Comparison of ENCODE assay signal across 8 cellular contexts in the genomic region with DNA sequence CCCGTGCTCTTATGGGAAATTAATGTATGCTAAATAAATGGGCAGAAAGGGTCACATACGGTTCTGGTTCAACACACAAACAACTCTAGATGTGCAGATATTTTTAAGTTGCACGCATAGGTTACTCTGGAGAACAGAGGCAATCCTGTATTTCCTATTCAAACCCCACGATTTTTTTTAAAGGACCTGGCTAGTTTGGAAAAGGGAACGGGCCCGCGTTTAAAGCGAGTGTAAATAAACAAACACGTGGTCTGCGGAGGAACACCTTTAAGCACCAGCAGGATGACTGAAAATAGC. TPM values are rescaled to one million over a fixed set of nuclear protein-coding genes. Genes with fewer than 3 reads are reported as not detected.
A peak's percentile ranks its signal among the peaks of the same experiment; 100 is the strongest.
DNase-seq lines count a peak whose midpoint lies in the region; ATAC-seq and TF ChIP-seq lines count a peak whose summit lies in the region.

No MANE protein-coding gene starts in this region.

- intact Hi-C loops in gastrocnemius medialis (cut with DNase I; ENCODE audit: low total_unique reads), result loop anchor here (5.0 kb wide), 1 partner anchor 479 kb away; a partner anchor contains a TSS

- H3K9ac ChIP-seq in SK-N-MC (ENCODE audit: insufficient read length), result peak overlapping the region; percentile 95

- peaks cover 29% of the 10 kb centered on the region for H3K36me3 ChIP-seq in SK-N-MC (ENCODE audit: insufficient read depth, low read length)
- H3K36me3 ChIP-seq in gastrocnemius medialis, result peaks cover 0 to 41% of the 10 kb centered on the region in 2 donors

- in situ Hi-C loops in gastrocnemius medialis (cut with MboI; ENCODE audit: low sequenced_read_pairs in 4 of 4), result loop anchor here (25.0 kb wide), 3 partner anchors 706 to 1294 kb away; a partner anchor contains a TSS

- no peaks in the 10 kb centered on the region for H3K9me3 ChIP-seq in SK-N-MC (ENCODE audit: low read depth, low read length)
- no peaks in the 10 kb centered on the region for H3K9me3 ChIP-seq in gastrocnemius medialis

- no peak for TF ChIP-seq CTCF in fibroblast of the aortic adventitia (IDR thresholded peaks at IDR 0.05; ENCODE audit: insufficient read depth, low read length)
- no peak for TF ChIP-seq CTCF in gastrocnemius medialis (IDR thresholded peaks at IDR 0.05 in 4 of 5, conservative IDR thresholded peaks at IDR 0.05 in 1 of 5)

- DNase-seq in SK-N-MC (ENCODE audit: low read depth, low spot score) (no peak), fibroblast of the aortic adventitia (ENCODE audit: low read depth) (peak; percentile 1), gastrocnemius medialis (no peak), COLO668 (lab: John Stamatoyannopoulos, UW; ENCODE audit: unreplicated experiment) (no peak)
- DNase-seq in stimulated activated CD8-positive, alpha-beta memory T cell treated with anti-CD3 and anti-CD28 coated beads, Interleukin-4, amount 100 ng/mL, for 48 hours, result no peak
- DNase-seq in activated CD4-positive, alpha-beta T cell treated with anti-CD3 and anti-CD28 coated beads for 4 hours, result no peak

- H3K27me3 ChIP-seq in gastrocnemius medialis, result no peaks in the 10 kb centered on the region

- peak overlapping the region; percentile 90 for H3K4me3 ChIP-seq in SK-N-MC
- peak overlapping the region; percentile 87 for H3K4me3 ChIP-seq in fibroblast of the aortic adventitia (ENCODE audit: low read depth, low read length)
- peak overlapping the region; percentile 80 to 94 (median 86) for H3K4me3 ChIP-seq in gastrocnemius medialis

- peaks cover 24 to 27% of the 10 kb centered on the region in 2 donors for H3K4me1 ChIP-seq in gastrocnemius medialis

- TF ChIP-seq POLR2A in gastrocnemius medialis (IDR thresholded peaks at IDR 0.05), result no peak

- ATAC-seq in GM18870 (IDR thresholded peaks at IDR 0.05; ENCODE audit: unreplicated experiment) (peak; percentile 5), HG02852 (IDR thresholded peaks at IDR 0.05; ENCODE audit: unreplicated experiment) (peak; percentile 26), gastrocnemius medialis (no peak)

- peak overlapping the region; percentile 92; the same call in 1 of the 2 replicates for H3K27ac ChIP-seq in SK-N-MC
- peak overlapping the region; percentile 76 to 87 (median 82) for H3K27ac ChIP-seq in gastrocnemius medialis

RNA-seq across cellular contexts. Expression of a gene that starts 0.6 kb away (rescaled TPM):
- total RNA-seq in fibroblast of the aortic adventitia (ENCODE audit: low replicate concordance), result 15.5 and 23.9 TPM in 2 replicates
- 10 to 100 TPM in 1 of 4 donors, 1 to 10 TPM in 3; 5.3 to 12.3 (median 5.9) TPM for total RNA-seq in gastrocnemius medialis

RNA-seq across cellular contexts. Expression of a gene that starts 0.7 kb away (rescaled TPM):
- total RNA-seq in fibroblast of the aortic adventitia (ENCODE audit: low replicate concordance) (13.7 and 13.9 TPM in 2 replicates), gastrocnemius medialis (10 to 100 TPM in 3 of 4 donors, 1 to 10 TPM in 1; 9.0 to 21.1 (median 11.9) TPM)

RNA-seq across cellular contexts. Expression of a gene that starts 19.2 kb away (rescaled TPM):
- total RNA-seq in fibroblast of the aortic adventitia (ENCODE audit: low replicate concordance) (not detected in 2 replicates), gastrocnemius medialis (not detected)

RNA-seq across cellular contexts. Expression of a gene that starts 50.6 kb away (rescaled TPM):
- total RNA-seq in fibroblast of the aortic adventitia (ENCODE audit: low replicate concordance), result 5.6 and 7.1 TPM in 2 replicates
- total RNA-seq in gastrocnemius medialis, result 1 to 10 TPM in 3 of 4 donors, under 1 TPM in 1; 0.92 to 1.9 (median 1.5) TPM

Comparison
In these comparisons a context has a peak if more than half of its experiments do, and no peak if none do; other contexts are left out.
1. ATAC-seq: peak in GM18870 (single experiment) and HG02852 (single experiment); none in gastrocnemius medialis (0 of 2).
2. Peak in every context shown above with its lines, with median percentiles within 50 percentile points of each other: H3K4me3 ChIP-seq.